11 cellular contexts compared by ENCODE assay signal in genomic region chr10:70974351-70974901, GRCh38.
DNase-seq lines count a peak whose midpoint lies in the region; ATAC-seq and TF ChIP-seq lines count a peak whose summit lies in the region.
"Had no signal": no experiment of that assay in that cellular context is flagged by ENCODE, and none has a peak within 500 bp of the region (broad histone marks: within the 10 kb centered on the region; RNA-seq: fewer than 3 reads in every experiment).

No MANE protein-coding gene starts in this region.

- H3K27ac ChIP-seq in IMR-90 (ENCODE audit: insufficient read depth, low read length) (no peak overlapping the region), mesendoderm (ENCODE audit: low read depth, low read length) (no peak overlapping the region)
- H3K27ac ChIP-seq: BLaER1 treated with 17β-estradiol and CSF1 and Interleukin-3, amounts not matched to agents 10 nM and 100 nM; esophagus muscularis mucosa had no signal

- H3K4me1 ChIP-seq in IMR-90 (ENCODE audit: control insufficient read depth, insufficient read depth, low read length) (no peaks in the 10 kb centered on the region), mesendoderm (ENCODE audit: control insufficient read depth, low read depth, low read length) (no peaks in the 10 kb centered on the region)
- H3K4me1 ChIP-seq: BLaER1 treated with 17β-estradiol and CSF1 and Interleukin-3, amounts not matched to agents 10 nM and 100 nM; esophagus muscularis mucosa had no signal

- H3K79me1 ChIP-seq in IMR-90 (ENCODE audit: low read depth in 1 of 2, low read length in 2 of 2) (no peaks in the 10 kb centered on the region), mesendoderm (ENCODE audit: low read length) (no peaks in the 10 kb centered on the region)

- TF ChIP-seq RAD21 in IMR-90 (IDR thresholded peaks at IDR 0.05; ENCODE audit: low read length), result no peak

- DNase-seq in activated CD4-positive, alpha-beta T cell treated with anti-CD3 and anti-CD28 coated beads for 48 hours, result peak; percentile 18
- DNase-seq in activated CD4-positive, alpha-beta T cell treated with anti-CD3 and anti-CD28 coated beads for 4 hours, result no peak
- DNase-seq in IMR-90 (peak; percentile 4), amniotic epithelial cell (ENCODE audit: low read depth) (peak; percentile 26), mesendoderm (peak; percentile 71), amygdala (lab: John Stamatoyannopoulos, UW) (no peak)
- DNase-seq in activated effector memory CD4-positive, alpha-beta T cell treated with anti-CD3 and anti-CD28 coated beads, Interleukin-2, amount 50 U/mL, for 16 hours, result no peak
- DNase-seq: NCI-H2227 treated with DMSO at 0.1 percent for 48 hours had no signal

- ATAC-seq in IMR-90 (ENCODE audit: low read depth) (no peak), GM21367 (IDR thresholded peaks at IDR 0.05; ENCODE audit: unreplicated experiment) (no peak)

- H3K56ac ChIP-seq in IMR-90 (ENCODE audit: extremely low read depth, insufficient read depth, low read length) (no peak overlapping the region), mesendoderm (ENCODE audit: low read length) (no peak overlapping the region)

- H3K4ac ChIP-seq in IMR-90 (ENCODE audit: low read depth, low read length) (no peak overlapping the region), mesendoderm (ENCODE audit: low read depth, low read length) (no peak overlapping the region)

- H4K5ac ChIP-seq in IMR-90 (ENCODE audit: low read depth, low read length), result no peak overlapping the region
- no peak overlapping the region for H4K5ac ChIP-seq in mesendoderm (ENCODE audit: low read length)

- H4K20me1 ChIP-seq in IMR-90 (ENCODE audit: insufficient read depth, low read length), result no peaks in the 10 kb centered on the region
- H4K20me1 ChIP-seq: BLaER1 treated with 17β-estradiol and CSF1 and Interleukin-3, amounts not matched to agents 10 nM and 100 nM had no signal

- H3K14ac ChIP-seq in IMR-90 (replicated peaks; ENCODE audit: low read depth, low read length), result no peak overlapping the region

- H2BK15ac ChIP-seq in IMR-90 (ENCODE audit: low read depth, low read length), result no peak overlapping the region
- no peak overlapping the region for H2BK15ac ChIP-seq in mesendoderm (replicated peaks; ENCODE audit: low read depth)

- no peak overlapping the region for H4K8ac ChIP-seq in IMR-90 (ENCODE audit: low read depth in 2 of 2, low read length in 2 of 2)
- H4K8ac ChIP-seq in mesendoderm (ENCODE audit: low read depth, low read length), result no peak overlapping the region

- H2AK5ac ChIP-seq in IMR-90 (ENCODE audit: low read depth, low read length), result no peak overlapping the region
- no peak overlapping the region for H2AK5ac ChIP-seq in mesendoderm (ENCODE audit: low read length)

- CTCF ChIA-PET in IMR-90 (lab: Yijun Ruan, JAX), result no interaction called here

- H3K4me3 ChIP-seq in IMR-90 (ENCODE audit: insufficient read depth, low read depth, low read length), result no peak overlapping the region
- H3K4me3 ChIP-seq in mesendoderm (ENCODE audit: low read length), result no peak overlapping the region
- H3K4me3 ChIP-seq: BLaER1 treated with 17β-estradiol and CSF1 and Interleukin-3, amounts not matched to agents 10 nM and 100 nM; esophagus muscularis mucosa had no signal

- H2BK120ac ChIP-seq in IMR-90 (ENCODE audit: low read depth, low read length) (no peak overlapping the region), mesendoderm (ENCODE audit: low read depth, low read length) (no peak overlapping the region)

- TF ChIP-seq POLR2A in IMR-90 (IDR thresholded peaks at IDR 0.05; ENCODE audit: low read depth, low read length), result no peak

- H3K27me3 ChIP-seq in IMR-90 (ENCODE audit: control insufficient read depth, insufficient read depth, low read length), result peaks cover 14% of the 10 kb centered on the region
- H3K27me3 ChIP-seq in mesendoderm (ENCODE audit: insufficient read depth, low read length, poor library complexity), result no peaks in the 10 kb centered on the region
- H3K27me3 ChIP-seq: BLaER1 treated with 17β-estradiol and CSF1 and Interleukin-3, amounts not matched to agents 10 nM and 100 nM; esophagus muscularis mucosa had no signal

- no peaks in the 10 kb centered on the region for H3K36me3 ChIP-seq in IMR-90 (ENCODE audit: control insufficient read depth, insufficient read depth, low read length)
- H3K36me3 ChIP-seq in mesendoderm (ENCODE audit: control insufficient read depth, insufficient read depth, low read length), result no peaks in the 10 kb centered on the region
- H3K36me3 ChIP-seq: BLaER1 treated with 17β-estradiol and CSF1 and Interleukin-3, amounts not matched to agents 10 nM and 100 nM; esophagus muscularis mucosa had no signal

- dilution Hi-C loops in IMR-90 (cut with HindIII; ENCODE audit: low sequenced_read_pairs, unreplicated experiment), result no loop called here

- H2BK5ac ChIP-seq in IMR-90 (ENCODE audit: low read depth, low read length, poor library complexity, severe bottlenecking) (no peak overlapping the region), mesendoderm (ENCODE audit: low read length) (no peak overlapping the region)

- TF ChIP-seq CTCF in IMR-90 (conservative IDR thresholded peaks at IDR 0.05; ENCODE audit: low read depth, low read length), result no peak

- no peak overlapping the region for H3K23ac ChIP-seq in IMR-90 (ENCODE audit: low read depth, low read length)
- no peak overlapping the region for H3K23ac ChIP-seq in mesendoderm (ENCODE audit: low read length)

- in situ Hi-C loops in IMR-90 (cut with MboI; ENCODE audit: low sequenced_read_pairs), result no loop called here

- H3K18ac ChIP-seq in IMR-90 (ENCODE audit: low read depth, low read length), result no peak overlapping the region
- H3K18ac ChIP-seq in mesendoderm (ENCODE audit: low read length), result no peak overlapping the region

- no peak overlapping the region for H3K9ac ChIP-seq in IMR-90 (ENCODE audit: low read depth, low read length)
- no peak overlapping the region for H3K9ac ChIP-seq in mesendoderm (ENCODE audit: low read length)
- H3K9ac ChIP-seq: BLaER1 treated with 17β-estradiol and CSF1 and Interleukin-3, amounts not matched to agents 10 nM and 100 nM had no signal

- no peak overlapping the region for H4K91ac ChIP-seq in IMR-90 (ENCODE audit: insufficient read depth, low read depth, low read length)

- no peak overlapping the region for H2AFZ ChIP-seq in IMR-90 (replicated peaks; ENCODE audit: low read length, poor library complexity)

- no TSS peak for BruUV-seq in IMR-90 (replicated peaks; lab: Mats Ljungman, UMichigan)

- H3K79me2 ChIP-seq in mesendoderm (ENCODE audit: control insufficient read depth, insufficient read depth, low read length), result no peaks in the 10 kb centered on the region

- H2AK9ac ChIP-seq in IMR-90 (replicated peaks; ENCODE audit: low read depth, low read length, poor library complexity), result no peak overlapping the region

- POLR2A ChIA-PET in IMR-90 (lab: Charles Lee; ENCODE audit: unreplicated experiment), result no interaction called here

- no peak overlapping the region for H2BK20ac ChIP-seq in IMR-90 (ENCODE audit: low read depth, low read length)

- 17% methylated on average over 1 of the region's 5 CpGs; no CpG with 5 or more reads in 1 of the 2 experiments for WGBS in IMR-90 (ENCODE audit: extremely low coverage in 2 of 2, insufficient read length in 1 of 2), 2 experiments
- WGBS in mesendoderm (ENCODE audit: extremely low coverage, insufficient coverage, low lambda C conversion rate), result no CpG with 5 or more reads among the region's 5 CpGs

- H3K9me1 ChIP-seq in IMR-90 (ENCODE audit: insufficient read depth, low read length), result no peaks in the 10 kb centered on the region

- no peaks in the 10 kb centered on the region for H3K9me3 ChIP-seq in IMR-90 (ENCODE audit: control insufficient read depth, insufficient read depth, low read length)

- H3K4me2 ChIP-seq in IMR-90 (ENCODE audit: low read depth, low read length) (no peak overlapping the region), mesendoderm (ENCODE audit: low read length) (no peak overlapping the region)
- H3K4me2 ChIP-seq: BLaER1 treated with 17β-estradiol and CSF1 and Interleukin-3, amounts not matched to agents 10 nM and 100 nM had no signal

- intact Hi-C loops in IMR-90 (cut with micrococcal nuclease), result no loop called here

TF ChIP-seq in IMR-90, 13 proteins besides CTCF, POLR2A, EP300 and RAD21:
- peak; percentile 42; the same call in 1 of the 2 replicates for TF ChIP-seq FOS (IDR thresholded peaks at IDR 0.05; ENCODE audit: low read depth, low read length)
- TF ChIP-seq ELK1 (IDR thresholded peaks at IDR 0.05; ENCODE audit: borderline replicate concordance, low read depth, low read length), result no peak

Comparison
In these comparisons a context has a peak if more than half of its experiments do, and no peak if none do; other contexts are left out.
1. DNase-seq: peak in activated CD4-positive, alpha-beta T cell treated with anti-CD3 and anti-CD28 coated beads for 48 hours (single experiment), IMR-90 (single experiment), amniotic epithelial cell (single experiment) and mesendoderm (single experiment); none in activated CD4-positive, alpha-beta T cell treated with anti-CD3 and anti-CD28 coated beads for 4 hours (0 of 2), amygdala (0 of 56) and activated effector memory CD4-positive, alpha-beta T cell treated with anti-CD3 and anti-CD28 coated beads, Interleukin-2, amount 50 U/mL, for 16 hours (single experiment).